28 cellular contexts compared by ENCODE assay signal in the genomic region with DNA sequence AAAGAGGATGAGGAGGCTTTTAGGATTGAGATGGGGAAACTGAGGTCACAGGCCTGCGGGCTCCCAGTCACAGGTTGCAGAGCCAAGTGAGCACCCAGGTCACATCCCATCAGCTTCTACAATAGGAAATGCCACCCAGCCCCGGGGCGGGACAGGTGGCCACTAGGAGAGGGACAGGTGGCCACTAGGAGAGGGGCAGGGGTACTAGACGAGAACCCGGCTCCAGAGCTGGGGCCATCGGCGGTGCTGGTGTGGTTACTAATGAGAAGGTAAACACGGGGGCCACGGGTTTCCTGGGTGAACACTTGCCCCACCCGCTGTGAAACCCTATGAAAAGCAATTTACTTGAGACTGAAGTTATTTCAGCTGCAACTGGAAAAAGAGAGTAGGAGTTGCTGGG. TPM values are rescaled to one million over a fixed set of nuclear protein-coding genes. Genes with fewer than 3 reads are reported as not detected.
A peak's percentile ranks its signal among the peaks of the same experiment; 100 is the strongest.
DNase-seq lines count a peak whose midpoint lies in the region; ATAC-seq, FAIRE-seq and TF ChIP-seq lines count a peak whose summit lies in the region.
"Had no signal": no experiment of that assay in that cellular context is flagged by ENCODE, and none has a peak within 500 bp of the region (broad histone marks: within the 10 kb centered on the region; RNA-seq: fewer than 3 reads in every experiment).

No MANE protein-coding gene starts in this region.

- DNase-seq in Right ventricle myocardium inferior (ENCODE audit: missing footprints), result peak; percentile 71
- DNase-seq in right cardiac atrium, result no peak
- no peak for DNase-seq in astrocyte (ENCODE audit: low read depth)
- DNase-seq in globus pallidus (ENCODE audit: low spot score), result no peak
- no peak for DNase-seq in ureter (ENCODE audit: low spot score)
- no peak for DNase-seq in GM19238 (ENCODE audit: insufficient read length, low spot score)
- DNase-seq: ACHN; activated gamma-delta T cell treated with Interleukin-2 at 50 U/mL for 16 hours; activated T-cell treated with anti-CD3 and anti-CD28 coated beads, Interleukin-2, amount 50 U/mL, for 24 hours; BE2C; brain microvascular endothelial cell; COR-L47; effector CD8-positive, alpha-beta T cell; erythroblast; GF-D8; H7; heart left ventricle; kidney glomerular epithelial cell; lower lobe of right lung; NCI-H1105; NCI-H2081 treated with DMSO at 0.1 percent for 48 hours; NCI-H774 had no signal

- H3K9ac ChIP-seq in astrocyte (ENCODE audit: low read length), result peak overlapping the region; percentile 52

- H3K4me1 ChIP-seq in right cardiac atrium (ENCODE audit: control insufficient read depth, insufficient read depth, low read length) (no peaks in the 10 kb centered on the region), astrocyte (ENCODE audit: insufficient read depth, low read length) (peaks cover 32% of the 10 kb centered on the region)
- H3K4me1 ChIP-seq: BE2C, lower lobe of right lung, prostate gland had no signal

- TF ChIP-seq CTCF in astrocyte (IDR thresholded peaks at IDR 0.05; ENCODE audit: insufficient read depth, low read depth, low read length) (no peak), nephron (IDR thresholded peaks at IDR 0.05; ENCODE audit: unreplicated experiment in 3 of 3) (no peak)

- H3K9me3 Mint-ChIP-seq in astrocyte (ENCODE audit: unreplicated experiment) (no peaks in the 10 kb centered on the region), nephron (no peaks in the 10 kb centered on the region)
- H3K9me3 Mint-ChIP-seq: activated T-cell treated with anti-CD3 and anti-CD28 coated beads, Interleukin-2, amount 50 U/mL, for 24 hours; stimulated activated naive CD8-positive, alpha-beta T cell treated with anti-CD3 and anti-CD28 coated beads, Interleukin-15, Interleukin-2, amounts not matched to agents 100 ng/mL and 50 ng/mL, for 24 hours; T-helper 1 cell treated with Interleukin-12 subunit alpha and Interleukin-12 subunit beta and Interleukin-4 antibody, amounts not matched to agents 30 μg/mL and 1 μg/mL, for 36 hours had no signal

- H3K4me3 ChIP-seq in right cardiac atrium (ENCODE audit: low read length), result no peak overlapping the region
- H3K4me3 ChIP-seq in astrocyte (ENCODE audit: insufficient read depth, low read depth, low read length), result no peak overlapping the region
- H3K4me3 ChIP-seq: heart left ventricle, lower lobe of right lung, prostate gland, SK-N-MC, thoracic aorta had no signal

- H3K27ac Mint-ChIP-seq in astrocyte (ENCODE audit: unreplicated experiment), result peak overlapping the region; percentile 96
- peak overlapping the region; percentile 11 to 75 (median 42) for H3K27ac Mint-ChIP-seq in nephron
- H3K27ac Mint-ChIP-seq: stimulated activated naive CD8-positive, alpha-beta T cell treated with anti-CD3 and anti-CD28 coated beads, Interleukin-15, Interleukin-2, amounts not matched to agents 100 ng/mL and 50 ng/mL, for 24 hours had no signal

- H3K27me3 ChIP-seq in right cardiac atrium (ENCODE audit: control insufficient read depth, insufficient read depth) (no peaks in the 10 kb centered on the region), astrocyte (ENCODE audit: insufficient read depth, low read length) (no peaks in the 10 kb centered on the region)
- H3K27me3 ChIP-seq: BE2C, brain microvascular endothelial cell, heart left ventricle had no signal

- no peak overlapping the region for H3K27ac ChIP-seq in right cardiac atrium (ENCODE audit: low read length)
- no peak overlapping the region for H3K27ac ChIP-seq in astrocyte (ENCODE audit: low read depth, low read length)
- H3K27ac ChIP-seq: heart left ventricle, lower lobe of right lung, prostate gland, SK-N-MC, thoracic aorta had no signal

- H3K4me2 ChIP-seq in astrocyte (ENCODE audit: low read length), result no peak overlapping the region

- no peaks in the 10 kb centered on the region for H3K9me3 ChIP-seq in right cardiac atrium (ENCODE audit: control insufficient read depth, low read length)
- H3K9me3 ChIP-seq in astrocyte (ENCODE audit: insufficient read depth, low read depth, low read length), result no peaks in the 10 kb centered on the region
- H3K9me3 ChIP-seq: BE2C, heart left ventricle, lower lobe of right lung, prostate gland, thoracic aorta had no signal

- no peaks in the 10 kb centered on the region for H3K36me3 ChIP-seq in astrocyte (ENCODE audit: insufficient read depth, low read length)
- H3K36me3 ChIP-seq: BE2C, brain microvascular endothelial cell had no signal

- no peak overlapping the region for H3K4me3 Mint-ChIP-seq in astrocyte (ENCODE audit: unreplicated experiment)
- no peak overlapping the region for H3K4me3 Mint-ChIP-seq in nephron
- H3K4me3 Mint-ChIP-seq: activated T-cell treated with anti-CD3 and anti-CD28 coated beads, Interleukin-2, amount 50 U/mL, for 24 hours; stimulated activated naive CD8-positive, alpha-beta T cell treated with anti-CD3 and anti-CD28 coated beads, Interleukin-15, Interleukin-2, amounts not matched to agents 100 ng/mL and 50 ng/mL, for 24 hours; T-helper 1 cell treated with Interleukin-12 subunit alpha and Interleukin-12 subunit beta and Interleukin-4 antibody, amounts not matched to agents 30 μg/mL and 1 μg/mL, for 36 hours had no signal

- H4K20me1 ChIP-seq in astrocyte (ENCODE audit: insufficient read depth, low read length), result no peaks in the 10 kb centered on the region

- no peak for FAIRE-seq in astrocyte (lab: Jason Lieb, UNC)

- WGBS in right cardiac atrium, result 95% methylated on average over 10 of the region's 10 CpGs

- H2AFZ ChIP-seq in astrocyte (ENCODE audit: low read depth, low read length), result no peak overlapping the region

- intact Hi-C loops in Right ventricle myocardium inferior (cut with DNase I) (no loop called here), right cardiac atrium (cut with DNase I) (no loop called here)

- H3K36me3 Mint-ChIP-seq in astrocyte (ENCODE audit: low read depth, unreplicated experiment), result peaks cover 15% of the 10 kb centered on the region
- peaks cover 35% of the 10 kb centered on the region for H3K36me3 Mint-ChIP-seq in nephron (ENCODE audit: low read depth)

- no peaks in the 10 kb centered on the region for H3K79me2 ChIP-seq in astrocyte (ENCODE audit: insufficient read depth, low read length)

- H3K4me1 Mint-ChIP-seq in astrocyte (ENCODE audit: low read depth, unreplicated experiment) (peaks cover 40% of the 10 kb centered on the region), nephron (peaks cover 50% of the 10 kb centered on the region)

- ATAC-seq in Right ventricle myocardium inferior (no peak), right cardiac atrium (no peak)
- ATAC-seq: heart left ventricle, lower lobe of right lung had no signal

- H3K27me3 Mint-ChIP-seq in astrocyte (ENCODE audit: low read depth, unreplicated experiment) (no peaks in the 10 kb centered on the region), nephron (ENCODE audit: low read depth) (no peaks in the 10 kb centered on the region)
- H3K27me3 Mint-ChIP-seq: activated T-cell treated with anti-CD3 and anti-CD28 coated beads, Interleukin-2, amount 50 U/mL, for 24 hours; stimulated activated naive CD8-positive, alpha-beta T cell treated with anti-CD3 and anti-CD28 coated beads, Interleukin-15, Interleukin-2, amounts not matched to agents 100 ng/mL and 50 ng/mL, for 24 hours had no signal

RNA-seq across cellular contexts. Expression of gene MRPL37, which starts 52.4 kb away (rescaled TPM):
- total RNA-seq in Right ventricle myocardium inferior (85.2 TPM), right cardiac atrium (10 to 100 TPM; 53.1 to 57.1 (median 55.7) TPM), astrocyte (80.0 and 81.4 TPM in 2 replicates), ureter (50.9 TPM)
- 53.9 TPM for polyA plus RNA-seq in right cardiac atrium

RNA-seq across cellular contexts. Expression of gene CYB5RL, which starts 52.5 kb away (rescaled TPM):
- total RNA-seq in Right ventricle myocardium inferior (3.9 TPM), right cardiac atrium (1 to 10 TPM; 3.0 to 6.4 (median 5.5) TPM), astrocyte (3.9 TPM in 2 replicates), ureter (6.7 TPM)
- polyA plus RNA-seq in right cardiac atrium, result 3.2 TPM
